In genomic region chr11:17477084-17477333, GRCh38 we compare ENCODE assay signal across 1 cellular context.
TF ChIP-seq lines count a peak whose summit lies in the region.

No MANE protein-coding gene starts in this region.

TF ChIP-seq in A549, 52 proteins besides CTCF, POLR2A, EP300 and RAD21 (continued from another document):
- no peak for TF ChIP-seq RCOR1 (IDR thresholded peaks at IDR 0.05; ENCODE audit: low read depth, low read length)
- no peak for TF ChIP-seq TP53 (CRISPR knock-in tag; IDR thresholded peaks at IDR 0.05)
- no peak for TF ChIP-seq NR3C1 (IDR thresholded peaks at IDR 0.05)
- TF ChIP-seq SMC3 (IDR thresholded peaks at IDR 0.05) = no peak
- no peak for TF ChIP-seq USF2 (IDR thresholded peaks at IDR 0.05)
- TF ChIP-seq CHD4 (IDR thresholded peaks at IDR 0.05; ENCODE audit: borderline replicate concordance) = no peak
- TF ChIP-seq EHMT2 (IDR thresholded peaks at IDR 0.05; ENCODE audit: low read depth) = no peak
- TF ChIP-seq BHLHE40 (IDR thresholded peaks at IDR 0.05; ENCODE audit: low read depth, low read length) = no peak
